In genomic region chr16:57801098-57801855, GRCh38 we compare ENCODE assay signal across 8 cellular contexts. TPM values are rescaled to one million over a fixed set of nuclear protein-coding genes. Genes with fewer than 3 reads are reported as not detected.
DNase-seq lines count a peak whose midpoint lies in the region; ATAC-seq lines count a peak whose summit lies in the region.
"Had no signal": no experiment of that assay in that cellular context is flagged by ENCODE, and none has a peak within 500 bp of the region (broad histone marks: within the 10 kb centered on the region; RNA-seq: fewer than 3 reads in every experiment).

No MANE protein-coding gene starts in this region.

- H3K4me3 Mint-ChIP-seq in activated naive CD8-positive, alpha-beta T cell treated with anti-CD3 and anti-CD28 coated beads, Interleukin-2, amount 50 U/mL, for 24 hours, result peak overlapping the region; percentile 21

- H3K4me1 Mint-ChIP-seq in activated naive CD8-positive, alpha-beta T cell treated with anti-CD3 and anti-CD28 coated beads, Interleukin-2, amount 50 U/mL, for 24 hours, result peaks cover 33% of the 10 kb centered on the region

- no peaks in the 10 kb centered on the region for H3K9me3 Mint-ChIP-seq in activated naive CD8-positive, alpha-beta T cell treated with anti-CD3 and anti-CD28 coated beads, Interleukin-2, amount 50 U/mL, for 24 hours

- H3K4me3 ChIP-seq in iPS-18c (ENCODE audit: insufficient read depth, low read depth, low read length), result peak overlapping the region; percentile 66

- no peak overlapping the region for H3K27ac Mint-ChIP-seq in activated naive CD8-positive, alpha-beta T cell treated with anti-CD3 and anti-CD28 coated beads, Interleukin-2, amount 50 U/mL, for 24 hours

- peak overlapping the region; percentile 73 for H3K27ac ChIP-seq in substantia nigra (ENCODE audit: low read depth, low read length, poor library complexity, severe bottlenecking)
- H3K27ac ChIP-seq: VCaP had no signal

- in situ Hi-C loops in G401 (cut with HindIII; ENCODE audit: low sequenced_read_pairs), result no loop called here

- no peak for ATAC-seq in activated naive CD8-positive, alpha-beta T cell treated with anti-CD3 and anti-CD28 coated beads, Interleukin-2, amount 50 U/mL, for 24 hours
- no peak for ATAC-seq in HG03139 (IDR thresholded peaks at IDR 0.05; ENCODE audit: unreplicated experiment)

- H3K9me3 ChIP-seq in iPS-18c (ENCODE audit: control insufficient read depth, insufficient read depth, low read length), result no peaks in the 10 kb centered on the region

- peaks cover 1% of the 10 kb centered on the region for H3K36me3 Mint-ChIP-seq in activated naive CD8-positive, alpha-beta T cell treated with anti-CD3 and anti-CD28 coated beads, Interleukin-2, amount 50 U/mL, for 24 hours (ENCODE audit: low read depth)

- peaks cover 30% of the 10 kb centered on the region for H3K27me3 Mint-ChIP-seq in activated naive CD8-positive, alpha-beta T cell treated with anti-CD3 and anti-CD28 coated beads, Interleukin-2, amount 50 U/mL, for 24 hours

- peak; percentile 74 for DNase-seq in HT1080 (ENCODE audit: low read depth)
- no peak for DNase-seq in activated naive CD8-positive, alpha-beta T cell treated with anti-CD3 and anti-CD28 coated beads, Interleukin-2, amount 50 U/mL, for 24 hours
- peak in 1 of 49 donors; percentile 27 for DNase-seq in substantia nigra (lab: John Stamatoyannopoulos, UW)
- DNase-seq in NCI-H2227 (lab: John Stamatoyannopoulos, UW; ENCODE audit: unreplicated experiment), result no peak
- DNase-seq in G401 (ENCODE audit: low spot score), result no peak

RNA-seq across cellular contexts. Expression of gene KIFC3, which starts 1.0 kb away (rescaled TPM):
- total RNA-seq in HT1080 (2014; rRNA removed; shearing (Covaris generic)), result 134 and 140 TPM in 2 replicates
- polyA plus RNA-seq in HT1080 (2015; cell fraction: cytosol; rRNA removed), result 47.4 and 57.8 TPM in 2 replicates
- polyA plus RNA-seq in HT1080 (2015; cell fraction: nucleus; rRNA removed), result 73.3 and 80.3 TPM in 2 replicates
- total RNA-seq in G401 (2014; rRNA removed; shearing (Covaris generic)), result 44.3 and 53.5 TPM in 2 replicates
